Comparison of ENCODE assay signal across 21 cellular contexts in genomic region chr1:17877316-17877715, GRCh38.
"Had no signal": no experiment of that assay in that cellular context is flagged by ENCODE, and none has a peak within 500 bp of the region (broad histone marks: within the 10 kb centered on the region; RNA-seq: fewer than 3 reads in every experiment).

No MANE protein-coding gene starts in this region.

- H3K4me3 Mint-ChIP-seq: activated CD4-positive, alpha-beta memory T cell treated with anti-CD3 and anti-CD28 coated beads for 36 hours; activated naive CD8-positive, alpha-beta T cell treated with anti-CD3 and anti-CD28 coated beads, Interleukin-2, amount 50 U/mL, for 24 hours; dendritic cell treated with granulocyte-macrophage colony-stimulating factor and Interleukin-4, amounts not matched to agents 40 ng/mL and 50 ng/mL, for 4 days; nephron progenitor cell; stimulated activated memory B cell treated with anti-CD40 and anti-IgM and Interleukin-4, amounts not matched to agents 10 μg/mL and 1 μg/mL and 100 μg/mL, for 72 hours had no signal

- H3K36me3 Mint-ChIP-seq: activated CD4-positive, alpha-beta memory T cell treated with anti-CD3 and anti-CD28 coated beads for 36 hours; stimulated activated memory B cell treated with anti-CD40 and anti-IgM and Interleukin-4, amounts not matched to agents 10 μg/mL and 1 μg/mL and 100 μg/mL, for 72 hours had no signal

- H3K27ac Mint-ChIP-seq: activated CD4-positive, alpha-beta memory T cell treated with anti-CD3 and anti-CD28 coated beads for 36 hours; activated naive CD8-positive, alpha-beta T cell treated with anti-CD3 and anti-CD28 coated beads, Interleukin-2, amount 50 U/mL, for 24 hours; dendritic cell treated with granulocyte-macrophage colony-stimulating factor and Interleukin-4, amounts not matched to agents 40 ng/mL and 50 ng/mL, for 4 days; nephron progenitor cell; stimulated activated memory B cell treated with anti-CD40 and anti-IgM and Interleukin-4, amounts not matched to agents 10 μg/mL and 1 μg/mL and 100 μg/mL, for 72 hours had no signal

- H3K9me3 Mint-ChIP-seq: activated CD4-positive, alpha-beta memory T cell treated with anti-CD3 and anti-CD28 coated beads for 36 hours; activated naive CD8-positive, alpha-beta T cell treated with anti-CD3 and anti-CD28 coated beads, Interleukin-2, amount 50 U/mL, for 24 hours; dendritic cell treated with granulocyte-macrophage colony-stimulating factor and Interleukin-4, amounts not matched to agents 40 ng/mL and 50 ng/mL, for 4 days; stimulated activated memory B cell treated with anti-CD40 and anti-IgM and Interleukin-4, amounts not matched to agents 10 μg/mL and 1 μg/mL and 100 μg/mL, for 72 hours had no signal

- H3K36me3 ChIP-seq: right lobe of liver, transverse colon, vagina had no signal

- DNase-seq: activated CD4-positive, alpha-beta memory T cell treated with anti-CD3 and anti-CD28 coated beads for 36 hours; activated CD4-positive, alpha-beta T cell treated with anti-CD3 and anti-CD28 coated beads for 4 hours; activated gamma-delta T cell; activated naive CD4-positive, alpha-beta T cell treated with anti-CD3 and anti-CD28 coated beads, Interleukin-2, amount 50 U/mL, for 16 hours; activated naive CD8-positive, alpha-beta T cell treated with anti-CD3 and anti-CD28 coated beads, Interleukin-2, amount 50 U/mL, for 24 hours; activated T-cell treated with anti-CD3 and anti-CD28 coated beads, Interleukin-2, amount 50 U/mL, for 48 hours; effector CD4-positive, alpha-beta T cell; hippocampal formation; left ventricle myocardium superior; mammary epithelial cell; nephron progenitor cell; nucleus accumbens; right lobe of liver; small intestine; stimulated activated CD4-positive, alpha-beta T cell treated with anti-CD3 and anti-CD28 coated beads, Interleukin-15, amount 100 ng/mL, for 24 hours; T-helper 9 cell; transverse colon had no signal

- ATAC-seq: activated naive CD8-positive, alpha-beta T cell treated with anti-CD3 and anti-CD28 coated beads, Interleukin-2, amount 50 U/mL, for 24 hours; left ventricle myocardium superior; right lobe of liver; stimulated activated memory B cell treated with anti-CD40 and anti-IgM and Interleukin-4, amounts not matched to agents 10 μg/mL and 1 μg/mL and 100 μg/mL, for 72 hours had no signal

- H3K9me3 ChIP-seq: right lobe of liver, transverse colon, vagina had no signal

- H3K4me1 Mint-ChIP-seq: activated naive CD8-positive, alpha-beta T cell treated with anti-CD3 and anti-CD28 coated beads, Interleukin-2, amount 50 U/mL, for 24 hours; stimulated activated memory B cell treated with anti-CD40 and anti-IgM and Interleukin-4, amounts not matched to agents 10 μg/mL and 1 μg/mL and 100 μg/mL, for 72 hours had no signal

- FAIRE-seq: frontal cortex, small intestine had no signal

- H3K4me3 ChIP-seq: right lobe of liver, transverse colon, vagina had no signal

- H3K27ac ChIP-seq: right lobe of liver, transverse colon, vagina had no signal

- H3K27me3 ChIP-seq: right lobe of liver, transverse colon, vagina had no signal

- H3K4me1 ChIP-seq: right lobe of liver, transverse colon, vagina had no signal
